ENCODE assay signal across 8 cellular contexts in genomic region chr18:11310476-11311086, GRCh38.
DNase-seq lines count a peak whose midpoint lies in the region; ATAC-seq and TF ChIP-seq lines count a peak whose summit lies in the region.

No MANE protein-coding gene starts in this region.

- no peaks in the 10 kb centered on the region for H3K36me3 Mint-ChIP-seq in activated CD4-positive, alpha-beta T cell treated with anti-CD3 and anti-CD28 coated beads, Interleukin-2, amount 10 ng/mL, durations not matched to agents 24 days and 14 days (ENCODE audit: low read depth)
- no peaks in the 10 kb centered on the region for H3K36me3 Mint-ChIP-seq in natural killer cell

- no peak overlapping the region for H3K4me3 ChIP-seq in OCI-LY3 (ENCODE audit: low read length)

- DNase-seq in activated CD4-positive, alpha-beta T cell treated with anti-CD3 and anti-CD28 coated beads, Interleukin-2, amount 10 ng/mL, durations not matched to agents 24 days and 14 days: peak; percentile 71
- DNase-seq in activated CD4-positive, alpha-beta T cell treated with anti-CD3 and anti-CD28 coated beads for 1 hour: no peak
- DNase-seq in dermis blood vessel endothelial cell (peak; percentile 75), mucosa of gallbladder (ENCODE audit: low spot score) (peak; percentile 34), natural killer cell (no peak)
- no peak for DNase-seq in activated effector memory CD4-positive, alpha-beta T cell treated with Interleukin-2 at 50 U/mL for 16 hours

- H3K4me1 ChIP-seq in OCI-LY3 (ENCODE audit: low read length): no peaks in the 10 kb centered on the region

- intact Hi-C loops in activated CD4-positive, alpha-beta T cell treated with anti-CD3 and anti-CD28 coated beads, Interleukin-2, amount 10 ng/mL, durations not matched to agents 24 days and 14 days (cut with micrococcal nuclease): no loop called here
- intact Hi-C loops in natural killer cell (cut with micrococcal nuclease): no loop called here

- no peak overlapping the region for H3K27ac ChIP-seq in OCI-LY3 (ENCODE audit: low read length)

- H3K27ac Mint-ChIP-seq in activated CD4-positive, alpha-beta T cell treated with anti-CD3 and anti-CD28 coated beads, Interleukin-2, amount 10 ng/mL, durations not matched to agents 24 days and 14 days: no peak overlapping the region
- no peak overlapping the region for H3K27ac Mint-ChIP-seq in natural killer cell

- no peaks in the 10 kb centered on the region for H3K27me3 Mint-ChIP-seq in activated CD4-positive, alpha-beta T cell treated with anti-CD3 and anti-CD28 coated beads, Interleukin-2, amount 10 ng/mL, durations not matched to agents 24 days and 14 days
- H3K27me3 Mint-ChIP-seq in natural killer cell (ENCODE audit: low read depth in 2 of 2): no peaks in the 10 kb centered on the region

- no peaks in the 10 kb centered on the region for H3K27me3 ChIP-seq in OCI-LY3 (ENCODE audit: low read depth, low read length)

- no peaks in the 10 kb centered on the region for H3K79me2 ChIP-seq in OCI-LY3 (ENCODE audit: low read length)

- no peaks in the 10 kb centered on the region for H3K9me3 ChIP-seq in OCI-LY3 (ENCODE audit: insufficient read depth, low read length)

- no peak overlapping the region for H3K4me3 Mint-ChIP-seq in activated CD4-positive, alpha-beta T cell treated with anti-CD3 and anti-CD28 coated beads, Interleukin-2, amount 10 ng/mL, durations not matched to agents 24 days and 14 days
- no peak overlapping the region for H3K4me3 Mint-ChIP-seq in natural killer cell

- no peak overlapping the region for H2AFZ ChIP-seq in OCI-LY3 (ENCODE audit: low read depth, low read length)

- no peaks in the 10 kb centered on the region for H3K36me3 ChIP-seq in OCI-LY3 (replicated peaks; ENCODE audit: low read depth, low read length)

- no peak overlapping the region for H3K9ac ChIP-seq in OCI-LY3 (ENCODE audit: low read length)

- peak; percentile 60 for ATAC-seq in HG02884 (IDR thresholded peaks at IDR 0.05; ENCODE audit: unreplicated experiment)
- no peak for ATAC-seq in natural killer cell

- H3K9me3 Mint-ChIP-seq in activated CD4-positive, alpha-beta T cell treated with anti-CD3 and anti-CD28 coated beads, Interleukin-2, amount 10 ng/mL, durations not matched to agents 24 days and 14 days: peaks cover 4% of the 10 kb centered on the region
- H3K9me3 Mint-ChIP-seq in natural killer cell: peaks cover 0 to 2% of the 10 kb centered on the region in 2 donors

- TF ChIP-seq CTCF in OCI-LY3 (IDR thresholded peaks at IDR 0.05; ENCODE audit: low read depth, low read length) (peak; percentile 81), natural killer cell (IDR thresholded peaks at IDR 0.05) (no peak)

- peaks cover 6% of the 10 kb centered on the region for H3K4me1 Mint-ChIP-seq in activated CD4-positive, alpha-beta T cell treated with anti-CD3 and anti-CD28 coated beads, Interleukin-2, amount 10 ng/mL, durations not matched to agents 24 days and 14 days
- H3K4me1 Mint-ChIP-seq in natural killer cell: no peaks in the 10 kb centered on the region

- no peak overlapping the region for H3K4me2 ChIP-seq in OCI-LY3 (ENCODE audit: low read length)

- no peaks in the 10 kb centered on the region for H4K20me1 ChIP-seq in OCI-LY3 (ENCODE audit: insufficient read depth, low read length)

Comparison
In these comparisons a context has a peak if more than half of its experiments do, and no peak if none do; other contexts are left out.
1. DNase-seq: peak in activated CD4-positive, alpha-beta T cell treated with anti-CD3 and anti-CD28 coated beads, Interleukin-2, amount 10 ng/mL, durations not matched to agents 24 days and 14 days (single experiment), dermis blood vessel endothelial cell (single experiment) and mucosa of gallbladder (single experiment); none in activated CD4-positive, alpha-beta T cell treated with anti-CD3 and anti-CD28 coated beads for 1 hour (single experiment), activated effector memory CD4-positive, alpha-beta T cell treated with Interleukin-2 at 50 U/mL for 16 hours (single experiment) and natural killer cell (single experiment).